Comparison of ENCODE assay signal across 19 cellular contexts in genomic region chr14:74634964-74635363, GRCh38. TPM values are rescaled to one million over a fixed set of nuclear protein-coding genes. Genes with fewer than 3 reads are reported as not detected.
DNase-seq lines count a peak whose midpoint lies in the region; ATAC-seq and TF ChIP-seq lines count a peak whose summit lies in the region.
"Had no signal": no experiment of that assay in that cellular context is flagged by ENCODE, and none has a peak within 500 bp of the region (broad histone marks: within the 10 kb centered on the region; RNA-seq: fewer than 3 reads in every experiment).

No MANE protein-coding gene starts in this region.

- peaks cover 0 to 20% (median 2%) of the 10 kb centered on the region in 4 donors for H3K4me1 ChIP-seq in stomach
- H3K4me1 ChIP-seq: thyroid gland had no signal

- ATAC-seq in HG02678 (IDR thresholded peaks at IDR 0.05; ENCODE audit: unreplicated experiment) (no peak), HG03045 (IDR thresholded peaks at IDR 0.05; ENCODE audit: unreplicated experiment) (no peak)
- ATAC-seq: activated T-cell treated with anti-CD3 and anti-CD28 coated beads, Interleukin-2, amount 50 U/mL, for 4 hours; foreskin keratinocyte; stimulated activated naive B cell treated with anti-CD40 and anti-IgM and Interleukin-4, amounts not matched to agents 10 μg/mL and 1 μg/mL and 100 μg/mL, for 72 hours had no signal

- no peak for TF ChIP-seq CTCF in AG10803 (conservative IDR thresholded peaks at IDR 0.05; ENCODE audit: low read length)
- TF ChIP-seq CTCF in stomach (IDR thresholded peaks at IDR 0.05) = no peak

- no peaks in the 10 kb centered on the region for H3K36me3 ChIP-seq in stomach
- H3K36me3 ChIP-seq: thyroid gland had no signal

- peaks cover 0 to 12% (median 0%) of the 10 kb centered on the region in 3 donors for H3K27me3 ChIP-seq in stomach
- H3K27me3 ChIP-seq: foreskin keratinocyte, thyroid gland had no signal

- TF ChIP-seq POLR2A in stomach (IDR thresholded peaks at IDR 0.05) = no peak

- H3K4me3 ChIP-seq in AG10803 (ENCODE audit: low read length) (no peak overlapping the region), stomach (no peak overlapping the region)
- H3K4me3 ChIP-seq: thyroid gland had no signal

- intact Hi-C loops in stomach (cut with DNase I; ENCODE audit: low total_unique reads) = no loop called here

- whole genome bisulfite sequencing in stomach, 5 donors = 73 to 95% (median 88%) methylated on average over 2 of the region's 2 CpGs

- no peak for TF ChIP-seq EP300 in stomach (IDR thresholded peaks at IDR 0.05)

- no peaks in the 10 kb centered on the region for H3K9me3 ChIP-seq in stomach
- H3K9me3 ChIP-seq: thyroid gland had no signal

- H3K27ac ChIP-seq in stomach = no peak overlapping the region
- H3K27ac ChIP-seq: foreskin keratinocyte, RWPE1, thyroid gland had no signal

- DNase-seq in AG10803 (ENCODE audit: low read depth) (peak; percentile 67), DMS 273 (lab: John Stamatoyannopoulos, UW; ENCODE audit: unreplicated experiment) (peak; percentile 84), NCI-H82 (lab: John Stamatoyannopoulos, UW) (peak; percentile 86), islet precursor cell (peak; percentile 45), stomach (no peak)
- DNase-seq: activated naive CD4-positive, alpha-beta T cell treated with Interleukin-2 at 50 U/mL for 16 hours; activated T-cell treated with anti-CD3 and anti-CD28 coated beads, Interleukin-2, amount 50 U/mL, for 4 hours; amygdala; CD8-positive, alpha-beta memory T cell; central memory CD4-positive, alpha-beta T cell; foreskin keratinocyte; kidney glomerular epithelial cell; stimulated activated CD4-positive, alpha-beta T cell treated with anti-CD3 and anti-CD28 coated beads, Interleukin-2, amount 100 ng/mL, for 24 hours; stimulated activated naive B cell treated with anti-CD40 and anti-IgM and Interleukin-4, amounts not matched to agents 10 μg/mL and 1 μg/mL and 100 μg/mL, for 72 hours; T1000; thyroid gland had no signal

RNA-seq across cellular contexts. Expression of gene LTBP2, which starts 22.9 kb away (rescaled TPM):
- total RNA-seq in stomach = 10 to 100 TPM in 3 of 5 donors, 1 to 10 TPM in 2; 5.8 to 36.2 (median 10.5) TPM
- polyA plus RNA-seq in stomach = 1 to 10 TPM; 2.9 to 5.9 (median 3.4) TPM
